In the genomic region with DNA sequence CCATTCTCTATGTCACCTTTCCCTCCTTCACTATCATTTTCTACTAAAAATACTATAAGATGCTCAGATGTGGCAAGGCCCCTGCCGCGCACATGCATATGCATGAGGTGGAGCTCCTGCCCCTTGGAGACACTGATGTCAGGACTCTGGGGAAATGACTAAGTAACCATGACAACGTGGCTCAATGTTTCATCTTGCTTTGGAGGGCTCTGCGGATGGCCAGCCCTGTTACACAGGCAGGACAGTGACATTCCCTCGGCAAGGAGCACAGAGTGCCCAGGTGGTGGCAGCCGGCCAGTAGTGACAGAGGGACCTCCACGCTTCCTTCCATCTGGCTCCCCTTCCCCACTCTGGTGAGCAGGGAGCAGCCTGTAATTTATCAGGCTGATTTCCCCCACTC, we compare ENCODE assay signal across 14 cellular contexts.
DNase-seq lines count a peak whose midpoint lies in the region; ATAC-seq and TF ChIP-seq lines count a peak whose summit lies in the region.
"Had no signal": no experiment of that assay in that cellular context is flagged by ENCODE, and none has a peak within 500 bp of the region (broad histone marks: within the 10 kb centered on the region; RNA-seq: fewer than 3 reads in every experiment).

No MANE protein-coding gene starts in this region.

- POLR2A ChIA-PET in PC-9 (lab: Charles Lee; ENCODE audit: unreplicated experiment) = no interaction called here
- POLR2A ChIA-PET in CD8-positive, alpha-beta T cell (lab: Charles Lee) = no interaction called here

- no TSS peak for BruUV-seq in PC-9 (replicated peaks; lab: Mats Ljungman, UMichigan)

- peak overlapping the region in 1 of 2 donors; percentile 44 for H3K27ac Mint-ChIP-seq in effector memory CD8-positive, alpha-beta T cell
- H3K27ac Mint-ChIP-seq in neural crest cell (ENCODE audit: unreplicated experiment) = peak overlapping the region; percentile 65
- H3K27ac Mint-ChIP-seq in CD8-positive, alpha-beta T cell = no peak overlapping the region
- H3K27ac Mint-ChIP-seq: activated naive CD4-positive, alpha-beta T cell treated with anti-CD3 and anti-CD28 coated beads, Interleukin-2, amount 50 U/mL, for 72 hours had no signal

- H3K4me2 ChIP-seq in PC-9 = no peak overlapping the region

- H3F3A ChIP-seq in PC-9 (ENCODE audit: insufficient read depth, low read depth) = no peaks in the 10 kb centered on the region

- no peaks in the 10 kb centered on the region for H4K20me1 ChIP-seq in PC-9 (ENCODE audit: insufficient read depth)

- peak; percentile 50 for ATAC-seq in effector memory CD8-positive, alpha-beta T cell (replicated peaks)
- no peak for ATAC-seq in HG03442 (IDR thresholded peaks at IDR 0.05; ENCODE audit: unreplicated experiment)
- no peak for ATAC-seq in CD8-positive, alpha-beta T cell
- ATAC-seq: activated naive CD4-positive, alpha-beta T cell treated with anti-CD3 and anti-CD28 coated beads, Interleukin-2, amount 50 U/mL, for 72 hours; gastroesophageal sphincter had no signal

- H3K4me1 ChIP-seq in PC-9 (replicated peaks; ENCODE audit: insufficient read depth) = no peaks in the 10 kb centered on the region
- H3K4me1 ChIP-seq in CD8-positive, alpha-beta T cell (ENCODE audit: insufficient read depth, low read length) = no peaks in the 10 kb centered on the region
- H3K4me1 ChIP-seq: gastroesophageal sphincter, Peyer's patch had no signal

- intact Hi-C loops in PC-9 (cut with micrococcal nuclease; ENCODE audit: unreplicated experiment) = no loop called here
- intact Hi-C loops in CD8-positive, alpha-beta T cell (cut with DNase I, micrococcal nuclease) = no loop called here

- no peak overlapping the region for H2AFZ ChIP-seq in PC-9

- CTCF ChIA-PET in PC-9 (lab: Charles Lee) = no interaction called here
- CTCF ChIA-PET in CD8-positive, alpha-beta T cell (lab: Charles Lee) = no interaction called here

- H3K4me3 ChIP-seq in PC-9 = no peak overlapping the region
- no peak overlapping the region for H3K4me3 ChIP-seq in CD8-positive, alpha-beta T cell (ENCODE audit: low read depth, low read length)
- H3K4me3 ChIP-seq: gastroesophageal sphincter, Peyer's patch, skin epidermis had no signal

- H3K4me1 Mint-ChIP-seq in effector memory CD8-positive, alpha-beta T cell (ENCODE audit: low read depth in 2 of 2) = peaks cover 0 to 11% of the 10 kb centered on the region in 2 donors
- H3K4me1 Mint-ChIP-seq in neural crest cell = peaks cover 25% of the 10 kb centered on the region
- H3K4me1 Mint-ChIP-seq in CD8-positive, alpha-beta T cell (ENCODE audit: low read depth) = no peaks in the 10 kb centered on the region

- H3K9me3 Mint-ChIP-seq in effector memory CD8-positive, alpha-beta T cell = peaks cover 6 to 21% of the 10 kb centered on the region in 2 donors
- H3K9me3 Mint-ChIP-seq in neural crest cell = peaks cover 5% of the 10 kb centered on the region
- peaks cover 10% of the 10 kb centered on the region for H3K9me3 Mint-ChIP-seq in CD8-positive, alpha-beta T cell

- H3K4me3 Mint-ChIP-seq in effector memory CD8-positive, alpha-beta T cell = peak overlapping the region in 1 of 2 donors; percentile 6
- no peak overlapping the region for H3K4me3 Mint-ChIP-seq in neural crest cell
- H3K4me3 Mint-ChIP-seq in CD8-positive, alpha-beta T cell = no peak overlapping the region

- H3K79me2 ChIP-seq in PC-9 (ENCODE audit: low read depth) = no peaks in the 10 kb centered on the region

- H3K36me3 Mint-ChIP-seq in effector memory CD8-positive, alpha-beta T cell (ENCODE audit: insufficient read depth) = no peaks in the 10 kb centered on the region
- H3K36me3 Mint-ChIP-seq in neural crest cell (ENCODE audit: low read depth) = peaks cover 6% of the 10 kb centered on the region
- no peaks in the 10 kb centered on the region for H3K36me3 Mint-ChIP-seq in CD8-positive, alpha-beta T cell
- H3K36me3 Mint-ChIP-seq: activated naive CD4-positive, alpha-beta T cell treated with anti-CD3 and anti-CD28 coated beads, Interleukin-2, amount 50 U/mL, for 72 hours had no signal

- no peaks in the 10 kb centered on the region for H3K9me3 ChIP-seq in PC-9 (ENCODE audit: insufficient read depth, low read depth)
- no peaks in the 10 kb centered on the region for H3K9me3 ChIP-seq in CD8-positive, alpha-beta T cell (ENCODE audit: low read length)
- H3K9me3 ChIP-seq: Peyer's patch had no signal

- H3K9me2 ChIP-seq in PC-9 (ENCODE audit: insufficient read depth) = no peaks in the 10 kb centered on the region

- TF ChIP-seq CTCF in neural crest cell (conservative IDR thresholded peaks at IDR 0.05) = no peak
- TF ChIP-seq CTCF in PC-9 (conservative IDR thresholded peaks at IDR 0.05) = no peak
- TF ChIP-seq CTCF in CD8-positive, alpha-beta T cell (IDR thresholded peaks at IDR 0.05) = no peak

- no peaks in the 10 kb centered on the region for H3K36me3 ChIP-seq in PC-9 (ENCODE audit: low read depth)
- H3K36me3 ChIP-seq in CD8-positive, alpha-beta T cell (ENCODE audit: insufficient read depth, low read length) = no peaks in the 10 kb centered on the region
- H3K36me3 ChIP-seq: gastroesophageal sphincter, Peyer's patch had no signal

- no peak overlapping the region for H3K27ac ChIP-seq in PC-9
- no peak overlapping the region for H3K27ac ChIP-seq in CD8-positive, alpha-beta T cell (ENCODE audit: low read depth, low read length)
- H3K27ac ChIP-seq: gastroesophageal sphincter, Peyer's patch, skin epidermis had no signal

- DNase-seq in ELR (ENCODE audit: low read depth) = peak; percentile 45
- peak; percentile 88 to 94 for DNase-seq in NCI-H524 (lab: John Stamatoyannopoulos, UW)
- DNase-seq in effector memory CD8-positive, alpha-beta T cell = no peak
- peak; percentile 31 for DNase-seq in neural crest cell (ENCODE audit: low read depth, low spot score)
- no peak for DNase-seq in NCI-H146 treated with DMSO at 0.1 percent for 48 hours (lab: John Stamatoyannopoulos, UW; ENCODE audit: unreplicated experiment)
- DNase-seq in PC-9 = no peak
- DNase-seq in CD8-positive, alpha-beta T cell = no peak
- DNase-seq: COR-L47, MM.1S, Peyer's patch had no signal

- no peaks in the 10 kb centered on the region for H3K27me3 ChIP-seq in PC-9 (ENCODE audit: insufficient read depth, low read depth)
- no peaks in the 10 kb centered on the region for H3K27me3 ChIP-seq in CD8-positive, alpha-beta T cell (ENCODE audit: insufficient read depth, low read length)
- H3K27me3 ChIP-seq: Peyer's patch had no signal

- peaks cover 0 to 5% of the 10 kb centered on the region in 2 donors for H3K27me3 Mint-ChIP-seq in effector memory CD8-positive, alpha-beta T cell
- no peaks in the 10 kb centered on the region for H3K27me3 Mint-ChIP-seq in neural crest cell (ENCODE audit: low read depth)
- peaks cover 15% of the 10 kb centered on the region for H3K27me3 Mint-ChIP-seq in CD8-positive, alpha-beta T cell (ENCODE audit: low read depth)

Comparison
In these comparisons a context has a peak if more than half of its experiments do, and no peak if none do; other contexts are left out.
1. DNase-seq: peak in ELR (single experiment), NCI-H524 (2 of 2) and neural crest cell (single experiment); none in effector memory CD8-positive, alpha-beta T cell (0 of 3), NCI-H146 treated with DMSO at 0.1 percent for 48 hours (single experiment), PC-9 (0 of 2) and CD8-positive, alpha-beta T cell (0 of 7).